In the genomic region with DNA sequence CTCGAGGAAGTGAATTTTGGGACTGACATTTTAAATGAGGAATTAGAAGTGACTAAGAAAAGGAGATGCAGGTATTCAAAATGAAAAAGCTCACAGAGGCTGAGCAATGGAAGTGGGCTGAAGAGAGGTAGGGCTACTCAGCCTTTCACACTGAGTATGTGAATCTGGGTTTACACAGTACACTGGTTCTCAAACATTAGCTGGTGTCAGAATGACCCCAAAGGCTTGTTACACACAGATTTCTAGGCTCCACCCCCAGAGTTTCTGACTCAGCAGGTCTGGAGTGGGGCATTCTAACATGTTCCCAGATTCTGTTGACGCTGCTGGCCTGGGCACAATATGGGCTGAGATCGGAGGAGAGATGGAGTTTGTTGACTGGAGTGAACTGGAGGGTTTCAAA, we compare ENCODE assay signal across 1 cellular context.
TF ChIP-seq lines count a peak whose summit lies in the region.

No MANE protein-coding gene starts in this region.

TF ChIP-seq in HepG2, 621 proteins besides CTCF, POLR2A, EP300 and RAD21 (continued from another document):
- TF ChIP-seq, protein P1, sequence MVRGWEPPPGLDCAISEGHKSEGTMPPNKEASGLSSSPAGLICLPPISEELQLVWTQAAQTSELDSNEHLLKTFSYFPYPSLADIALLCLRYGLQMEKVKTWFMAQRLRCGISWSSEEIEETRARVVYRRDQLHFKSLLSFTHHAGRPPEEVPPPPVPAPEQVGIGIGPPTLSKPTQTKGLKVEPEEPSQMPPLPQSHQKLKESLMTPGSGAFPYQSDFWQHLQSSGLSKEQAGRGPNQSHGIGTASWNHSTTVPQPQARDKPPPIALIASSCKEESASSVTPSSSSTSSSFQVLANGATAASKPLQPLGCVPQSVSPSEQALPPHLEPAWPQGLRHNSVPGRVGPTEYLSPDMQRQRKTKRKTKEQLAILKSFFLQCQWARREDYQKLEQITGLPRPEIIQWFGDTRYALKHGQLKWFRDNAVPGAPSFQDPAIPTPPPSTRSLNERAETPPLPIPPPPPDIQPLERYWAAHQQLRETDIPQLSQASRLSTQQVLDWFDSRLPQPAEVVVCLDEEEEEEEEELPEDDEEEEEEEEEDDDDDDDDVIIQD (CRISPR knock-in tag; IDR thresholded peaks at IDR 0.05; ENCODE audit: low read depth): peak; percentile 52; the same call in 1 of the 2 replicates
- TF ChIP-seq TBX2 (CRISPR knock-in tag; IDR thresholded peaks at IDR 0.05; ENCODE audit: borderline replicate concordance) (peak; percentile 54; the same call in 1 of the 2 replicates), ZFP37 (CRISPR knock-in tag; IDR thresholded peaks at IDR 0.05; ENCODE audit: borderline replicate concordance) (no peak), PRPF4 (IDR thresholded peaks at IDR 0.05; ENCODE audit: low read depth, low read length, poor library complexity, severe bottlenecking) (no peak), FOXA1 (IDR thresholded peaks at IDR 0.05) (no peak), FOXA1 (CRISPR knock-in tag; IDR thresholded peaks at IDR 0.05) (peak; percentile 47; the same call in 1 of the 2 replicates), TSC22D2 (CRISPR knock-in tag; IDR thresholded peaks at IDR 0.05; ENCODE audit: borderline replicate concordance) (peak; percentile 20; the same call in 1 of the 2 replicates), CREB1 (IDR thresholded peaks at IDR 0.05) (no peak), CREB1 (CRISPR knock-in tag; IDR thresholded peaks at IDR 0.05) (0 out of 2 replicates have a peak, but pooled peaks have one; percentile 31), NR2F1 (CRISPR knock-in tag; IDR thresholded peaks at IDR 0.05) (0 out of 4 replicates have a peak, but pooled peaks of 1 of the 2 experiments have one; percentile 17), NFE2L2 (IDR thresholded peaks at IDR 0.05; ENCODE audit: low read length) (peak; percentile 37; the same call in 1 of the 2 replicates), GATAD2A (CRISPR knock-in tag; IDR thresholded peaks at IDR 0.05) (peak; percentile 31; the same call in 1 of the 2 replicates), NR2F6 (IDR thresholded peaks at IDR 0.05) (0 out of 2 replicates have a peak, but pooled peaks have one; percentile 35), NR2F6 (CRISPR knock-in tag; IDR thresholded peaks at IDR 0.05) (peak; percentile 30; the same call in 1 of the 2 replicates), ZNF282 (IDR thresholded peaks at IDR 0.05; ENCODE audit: partially characterized antibody) (no peak), RARA (CRISPR knock-in tag; IDR thresholded peaks at IDR 0.05) (0 out of 2 replicates have a peak, but pooled peaks have one; percentile 28), FOXA3 (CRISPR knock-in tag; IDR thresholded peaks at IDR 0.05) (peak; percentile 56; the same call in 1 of the 2 replicates), MAFG (CRISPR knock-in tag; IDR thresholded peaks at IDR 0.05) (peak; percentile 69; the same call in 1 of the 2 replicates), ZNF121 (CRISPR knock-in tag; IDR thresholded peaks at IDR 0.05) (no peak), RXRB (CRISPR knock-in tag; IDR thresholded peaks at IDR 0.05; ENCODE audit: borderline replicate concordance) (0 out of 2 replicates have a peak, but pooled peaks have one; percentile 10), POGZ (CRISPR knock-in tag; IDR thresholded peaks at IDR 0.05) (0 out of 2 replicates have a peak, but pooled peaks have one; percentile 28), ZNF317 (CRISPR knock-in tag; IDR thresholded peaks at IDR 0.05) (peak; percentile 24; the same call in 1 of the 2 replicates), FOSL2 (CRISPR knock-in tag; IDR thresholded peaks at IDR 0.05) (peak; percentile 37; the same call in 1 of the 2 replicates), MAFF (IDR thresholded peaks at IDR 0.05; ENCODE audit: low read depth, low read length) (peak; percentile 74), ZNF33A (CRISPR knock-in tag; IDR thresholded peaks at IDR 0.05; ENCODE audit: borderline replicate concordance) (no peak), MTA1 (CRISPR knock-in tag; IDR thresholded peaks at IDR 0.05; ENCODE audit: borderline replicate concordance) (no peak), GABPB1 (CRISPR knock-in tag; IDR thresholded peaks at IDR 0.05) (no peak)
- TF ChIP-seq, protein P2, sequence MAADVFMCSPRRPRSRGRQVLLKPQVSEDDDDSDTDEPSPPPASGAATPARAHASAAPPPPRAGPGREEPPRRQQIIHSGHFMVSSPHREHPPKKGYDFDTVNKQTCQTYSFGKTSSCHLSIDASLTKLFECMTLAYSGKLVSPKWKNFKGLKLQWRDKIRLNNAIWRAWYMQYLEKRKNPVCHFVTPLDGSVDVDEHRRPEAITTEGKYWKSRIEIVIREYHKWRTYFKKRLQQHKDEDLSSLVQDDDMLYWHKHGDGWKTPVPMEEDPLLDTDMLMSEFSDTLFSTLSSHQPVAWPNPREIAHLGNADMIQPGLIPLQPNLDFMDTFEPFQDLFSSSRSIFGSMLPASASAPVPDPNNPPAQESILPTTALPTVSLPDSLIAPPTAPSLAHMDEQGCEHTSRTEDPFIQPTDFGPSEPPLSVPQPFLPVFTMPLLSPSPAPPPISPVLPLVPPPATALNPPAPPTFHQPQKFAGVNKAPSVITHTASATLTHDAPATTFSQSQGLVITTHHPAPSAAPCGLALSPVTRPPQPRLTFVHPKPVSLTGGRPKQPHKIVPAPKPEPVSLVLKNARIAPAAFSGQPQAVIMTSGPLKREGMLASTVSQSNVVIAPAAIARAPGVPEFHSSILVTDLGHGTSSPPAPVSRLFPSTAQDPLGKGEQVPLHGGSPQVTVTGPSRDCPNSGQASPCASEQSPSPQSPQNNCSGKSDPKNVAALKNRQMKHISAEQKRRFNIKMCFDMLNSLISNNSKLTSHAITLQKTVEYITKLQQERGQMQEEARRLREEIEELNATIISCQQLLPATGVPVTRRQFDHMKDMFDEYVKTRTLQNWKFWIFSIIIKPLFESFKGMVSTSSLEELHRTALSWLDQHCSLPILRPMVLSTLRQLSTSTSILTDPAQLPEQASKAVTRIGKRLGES (CRISPR knock-in tag; IDR thresholded peaks at IDR 0.05; ENCODE audit: borderline replicate concordance): no peak
- TF ChIP-seq, protein P3, sequence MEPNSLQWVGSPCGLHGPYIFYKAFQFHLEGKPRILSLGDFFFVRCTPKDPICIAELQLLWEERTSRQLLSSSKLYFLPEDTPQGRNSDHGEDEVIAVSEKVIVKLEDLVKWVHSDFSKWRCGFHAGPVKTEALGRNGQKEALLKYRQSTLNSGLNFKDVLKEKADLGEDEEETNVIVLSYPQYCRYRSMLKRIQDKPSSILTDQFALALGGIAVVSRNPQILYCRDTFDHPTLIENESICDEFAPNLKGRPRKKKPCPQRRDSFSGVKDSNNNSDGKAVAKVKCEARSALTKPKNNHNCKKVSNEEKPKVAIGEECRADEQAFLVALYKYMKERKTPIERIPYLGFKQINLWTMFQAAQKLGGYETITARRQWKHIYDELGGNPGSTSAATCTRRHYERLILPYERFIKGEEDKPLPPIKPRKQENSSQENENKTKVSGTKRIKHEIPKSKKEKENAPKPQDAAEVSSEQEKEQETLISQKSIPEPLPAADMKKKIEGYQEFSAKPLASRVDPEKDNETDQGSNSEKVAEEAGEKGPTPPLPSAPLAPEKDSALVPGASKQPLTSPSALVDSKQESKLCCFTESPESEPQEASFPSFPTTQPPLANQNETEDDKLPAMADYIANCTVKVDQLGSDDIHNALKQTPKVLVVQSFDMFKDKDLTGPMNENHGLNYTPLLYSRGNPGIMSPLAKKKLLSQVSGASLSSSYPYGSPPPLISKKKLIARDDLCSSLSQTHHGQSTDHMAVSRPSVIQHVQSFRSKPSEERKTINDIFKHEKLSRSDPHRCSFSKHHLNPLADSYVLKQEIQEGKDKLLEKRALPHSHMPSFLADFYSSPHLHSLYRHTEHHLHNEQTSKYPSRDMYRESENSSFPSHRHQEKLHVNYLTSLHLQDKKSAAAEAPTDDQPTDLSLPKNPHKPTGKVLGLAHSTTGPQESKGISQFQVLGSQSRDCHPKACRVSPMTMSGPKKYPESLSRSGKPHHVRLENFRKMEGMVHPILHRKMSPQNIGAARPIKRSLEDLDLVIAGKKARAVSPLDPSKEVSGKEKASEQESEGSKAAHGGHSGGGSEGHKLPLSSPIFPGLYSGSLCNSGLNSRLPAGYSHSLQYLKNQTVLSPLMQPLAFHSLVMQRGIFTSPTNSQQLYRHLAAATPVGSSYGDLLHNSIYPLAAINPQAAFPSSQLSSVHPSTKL (CRISPR knock-in tag; IDR thresholded peaks at IDR 0.05): 0 out of 2 replicates have a peak, but pooled peaks have one; percentile 22
